1 cellular context compared by ENCODE assay signal in the genomic region with DNA sequence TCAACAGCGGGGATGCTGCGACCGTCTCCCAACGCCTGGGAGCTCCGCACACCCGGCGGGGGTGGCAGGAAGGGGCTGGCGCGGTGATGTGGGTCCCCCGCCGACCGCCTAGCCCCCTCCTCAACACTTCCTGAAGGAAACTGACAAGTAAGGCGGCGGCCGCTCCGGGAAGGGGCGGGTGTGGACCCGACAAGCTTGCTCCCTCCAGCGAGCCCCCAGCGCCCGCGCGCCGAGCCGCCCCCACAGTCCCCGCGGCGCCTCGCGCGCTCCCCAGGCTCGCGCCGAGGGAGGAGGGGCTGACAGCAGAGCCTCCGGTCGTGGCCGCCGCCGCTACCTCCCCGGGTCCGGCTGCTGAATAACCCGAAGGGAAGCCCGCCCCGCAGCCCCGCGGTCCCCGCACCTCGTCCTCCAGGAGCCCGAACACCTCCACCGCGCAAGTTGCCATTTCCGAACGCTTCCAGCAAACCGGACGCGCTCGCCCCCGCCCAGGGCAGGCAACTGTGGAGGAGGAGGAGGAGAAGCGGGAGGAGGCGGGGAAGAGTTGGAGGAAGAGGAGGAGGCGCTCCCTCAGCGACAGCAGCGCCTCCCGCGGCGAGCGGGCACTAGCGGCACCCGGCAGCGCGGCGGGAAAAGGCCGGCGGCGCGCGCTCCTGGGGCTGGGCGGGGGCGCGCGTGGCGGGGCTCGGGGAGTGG.
TF ChIP-seq lines count a peak whose summit lies in the region.

Gene NEDD4 (minus strand): TSS at position 502 of the 693 bp plus-strand sequence. CDS start 57 bp downstream, at position 445.

TF ChIP-seq in K562, 482 proteins besides CTCF, POLR2A, EP300 and RAD21 (continued from another document and continues in another):
- TF ChIP-seq ZBTB40 (IDR thresholded peaks at IDR 0.05) (no peak), ZBTB40 (CRISPR knock-in tag; IDR thresholded peaks at IDR 0.05) (no peak), EP400 (IDR thresholded peaks at IDR 0.05) (peak; percentile 50; the same call in 1 of the 2 replicates), ZNF224 (CRISPR knock-in tag; IDR thresholded peaks at IDR 0.05) (no peak), STAG1 (CRISPR knock-in tag; IDR thresholded peaks at IDR 0.05; ENCODE audit: borderline replicate concordance) (no peak), POLR2AphosphoS5 (IDR thresholded peaks at IDR 0.05; ENCODE audit: control insufficient read depth, insufficient read depth, low read depth, low read length) (peak; percentile 78), SIN3B (IDR thresholded peaks at IDR 0.05; ENCODE audit: low read depth) (0 out of 2 replicates have a peak, but pooled peaks have one; percentile 23), UBTF (IDR thresholded peaks at IDR 0.05; ENCODE audit: borderline replicate concordance in 1 of 2, low read depth in 2 of 2, low read length in 2 of 2) (peak; percentile 54 to 75; a peak in 3 of 4 replicates), NFRKB (IDR thresholded peaks at IDR 0.05; ENCODE audit: low read depth) (0 out of 2 replicates have a peak, but pooled peaks have one; percentile 42), SAP30 (IDR thresholded peaks at IDR 0.05; ENCODE audit: borderline replicate concordance, insufficient read depth, low read depth, low read length, poor library complexity, severe bottlenecking) (peak; percentile 19), MCM7 (IDR thresholded peaks at IDR 0.05) (no peak), MBD2 (IDR thresholded peaks at IDR 0.05; ENCODE audit: borderline replicate concordance, low read depth) (peak; percentile 37; the same call in 1 of the 2 replicates), ATF7 (IDR thresholded peaks at IDR 0.05) (peak; percentile 71), CTBP1 (IDR thresholded peaks at IDR 0.05; ENCODE audit: borderline replicate concordance) (peak; percentile 88), CREM (IDR thresholded peaks at IDR 0.05; ENCODE audit: low read depth) (peak; percentile 10; the same call in 1 of the 2 replicates), SMC3 (conservative IDR thresholded peaks at IDR 0.05; ENCODE audit: insufficient read depth, low read depth, low read length) (0 out of 2 replicates have a peak, but pooled peaks have one; percentile 4), BRF1 (IDR thresholded peaks at IDR 0.05; ENCODE audit: borderline replicate concordance, extremely low read depth, insufficient read length) (no peak), AFF1 (IDR thresholded peaks at IDR 0.05; ENCODE audit: low read depth in 1 of 2, partially characterized antibody in 2 of 2) (no peak), SOX6 (IDR thresholded peaks at IDR 0.05) (no peak), CBX3 (IDR thresholded peaks at IDR 0.05; ENCODE audit: borderline replicate concordance in 1 of 2, low read length in 2 of 2) (no peak), TRIM24 (IDR thresholded peaks at IDR 0.05) (peak in 1 of 2 experiments; percentile 60; a peak in 1 of 4 replicates), SNIP1 (IDR thresholded peaks at IDR 0.05; ENCODE audit: low read depth) (no peak), NR2F6 (CRISPR knock-in tag; IDR thresholded peaks at IDR 0.05) (no peak), ZFX (CRISPR knock-in tag; IDR thresholded peaks at IDR 0.05) (0 out of 2 replicates have a peak, but pooled peaks have one; percentile 20), ZZZ3 (IDR thresholded peaks at IDR 0.05) (no peak), MTA2 (IDR thresholded peaks at IDR 0.05; ENCODE audit: low read depth) (no peak), PRDM10 (IDR thresholded peaks at IDR 0.05; ENCODE audit: partially characterized antibody) (peak; percentile 66)
- TF ChIP-seq, protein P1, sequence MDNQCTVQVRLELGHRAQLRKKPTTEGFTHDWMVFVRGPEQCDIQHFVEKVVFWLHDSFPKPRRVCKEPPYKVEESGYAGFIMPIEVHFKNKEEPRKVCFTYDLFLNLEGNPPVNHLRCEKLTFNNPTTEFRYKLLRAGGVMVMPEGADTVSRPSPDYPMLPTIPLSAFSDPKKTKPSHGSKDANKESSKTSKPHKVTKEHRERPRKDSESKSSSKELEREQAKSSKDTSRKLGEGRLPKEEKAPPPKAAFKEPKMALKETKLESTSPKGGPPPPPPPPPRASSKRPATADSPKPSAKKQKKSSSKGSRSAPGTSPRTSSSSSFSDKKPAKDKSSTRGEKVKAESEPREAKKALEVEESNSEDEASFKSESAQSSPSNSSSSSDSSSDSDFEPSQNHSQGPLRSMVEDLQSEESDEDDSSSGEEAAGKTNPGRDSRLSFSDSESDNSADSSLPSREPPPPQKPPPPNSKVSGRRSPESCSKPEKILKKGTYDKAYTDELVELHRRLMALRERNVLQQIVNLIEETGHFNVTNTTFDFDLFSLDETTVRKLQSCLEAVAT (IDR thresholded peaks at IDR 0.05) = no peak
- TF ChIP-seq, protein P2, sequence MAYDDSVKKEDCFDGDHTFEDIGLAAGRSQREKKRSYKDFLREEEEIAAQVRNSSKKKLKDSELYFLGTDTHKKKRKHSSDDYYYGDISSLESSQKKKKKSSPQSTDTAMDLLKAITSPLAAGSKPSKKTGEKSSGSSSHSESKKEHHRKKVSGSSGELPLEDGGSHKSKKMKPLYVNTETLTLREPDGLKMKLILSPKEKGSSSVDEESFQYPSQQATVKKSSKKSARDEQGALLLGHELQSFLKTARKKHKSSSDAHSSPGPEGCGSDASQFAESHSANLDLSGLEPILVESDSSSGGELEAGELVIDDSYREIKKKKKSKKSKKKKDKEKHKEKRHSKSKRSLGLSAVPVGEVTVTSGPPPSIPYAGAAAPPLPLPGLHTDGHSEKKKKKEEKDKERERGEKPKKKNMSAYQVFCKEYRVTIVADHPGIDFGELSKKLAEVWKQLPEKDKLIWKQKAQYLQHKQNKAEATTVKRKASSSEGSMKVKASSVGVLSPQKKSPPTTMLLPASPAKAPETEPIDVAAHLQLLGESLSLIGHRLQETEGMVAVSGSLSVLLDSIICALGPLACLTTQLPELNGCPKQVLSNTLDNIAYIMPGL (CRISPR knock-in tag; IDR thresholded peaks at IDR 0.05) = 0 out of 2 replicates have a peak, but pooled peaks have one; percentile 70
